24 cellular contexts compared by ENCODE assay signal in genomic region chrX:26952213-26952612, GRCh38.
"Had no signal": no experiment of that assay in that cellular context is flagged by ENCODE, and none has a peak within 500 bp of the region (broad histone marks: within the 10 kb centered on the region; RNA-seq: fewer than 3 reads in every experiment).

No MANE protein-coding gene starts in this region.

- H3K4me3 ChIP-seq: colonic mucosa, lung, right atrium auricular region, transverse colon, uterus had no signal

- H3K4me3 Mint-ChIP-seq: activated CD4-positive, alpha-beta memory T cell treated with anti-CD3 and anti-CD28 coated beads for 36 hours; activated naive CD8-positive, alpha-beta T cell treated with anti-CD3 and anti-CD28 coated beads for 36 hours; brain; stimulated activated naive CD8-positive, alpha-beta T cell treated with anti-CD3 and anti-CD28 coated beads, Interleukin-15, Interleukin-2, amounts not matched to agents 100 ng/mL and 50 ng/mL, for 24 hours had no signal

- FAIRE-seq: endometrium, keratinocyte had no signal

- H3K4me1 Mint-ChIP-seq: activated naive CD8-positive, alpha-beta T cell treated with anti-CD3 and anti-CD28 coated beads for 36 hours; brain had no signal

- H3K36me3 Mint-ChIP-seq: activated CD4-positive, alpha-beta memory T cell treated with anti-CD3 and anti-CD28 coated beads for 36 hours; activated naive CD8-positive, alpha-beta T cell treated with anti-CD3 and anti-CD28 coated beads for 36 hours; brain had no signal

- H3K27ac ChIP-seq: colonic mucosa, right atrium auricular region, transverse colon, uterus had no signal

- H3K9me3 Mint-ChIP-seq: activated naive CD8-positive, alpha-beta T cell treated with anti-CD3 and anti-CD28 coated beads for 36 hours had no signal

- H3K27me3 Mint-ChIP-seq: activated CD4-positive, alpha-beta memory T cell treated with anti-CD3 and anti-CD28 coated beads for 36 hours; activated naive CD8-positive, alpha-beta T cell treated with anti-CD3 and anti-CD28 coated beads for 36 hours; brain; stimulated activated naive CD8-positive, alpha-beta T cell treated with anti-CD3 and anti-CD28 coated beads, Interleukin-15, Interleukin-2, amounts not matched to agents 100 ng/mL and 50 ng/mL, for 24 hours had no signal

- H3K27me3 ChIP-seq: colonic mucosa, right atrium auricular region, transverse colon, uterus had no signal

- H3K36me3 ChIP-seq: colonic mucosa, right atrium auricular region, transverse colon, uterus had no signal

- H3K27ac Mint-ChIP-seq: activated CD4-positive, alpha-beta memory T cell treated with anti-CD3 and anti-CD28 coated beads for 36 hours; activated naive CD8-positive, alpha-beta T cell treated with anti-CD3 and anti-CD28 coated beads for 36 hours; brain; stimulated activated naive CD8-positive, alpha-beta T cell treated with anti-CD3 and anti-CD28 coated beads, Interleukin-15, Interleukin-2, amounts not matched to agents 100 ng/mL and 50 ng/mL, for 24 hours had no signal

- H3K4me1 ChIP-seq: colonic mucosa, right atrium auricular region, transverse colon, uterus had no signal

- ATAC-seq: esophagus mucosa had no signal

- DNase-seq: activated CD4-positive, alpha-beta memory T cell treated with anti-CD3 and anti-CD28 coated beads for 36 hours; activated CD4-positive, alpha-beta T cell treated with anti-CD3 and anti-CD28 coated beads for 4 hours; activated naive CD4-positive, alpha-beta T cell; activated naive CD8-positive, alpha-beta T cell treated with anti-CD3 and anti-CD28 coated beads for 36 hours; activated T-cell treated with anti-CD3 and anti-CD28 coated beads for 4 hours; amygdala; central memory CD4-positive, alpha-beta T cell; colonic mucosa; glutamatergic neuron; hippocampal formation; occipital lobe; posterior cingulate gyrus; stimulated activated CD4-positive, alpha-beta T cell treated with anti-CD3 and anti-CD28 coated beads, Interleukin-12 subunit alpha, Interleukin-12 subunit beta, amount 100 ng/mL, for 4 hours; stimulated activated CD4-positive, alpha-beta T cell treated with anti-CD3 and anti-CD28 coated beads, Interleukin-1b, Interleukin-23, amount 100 ng/mL, for 48 hours; T-helper 2 cell; transverse colon; uterus had no signal
